Comparison of ENCODE assay signal across 12 cellular contexts in the genomic region with DNA sequence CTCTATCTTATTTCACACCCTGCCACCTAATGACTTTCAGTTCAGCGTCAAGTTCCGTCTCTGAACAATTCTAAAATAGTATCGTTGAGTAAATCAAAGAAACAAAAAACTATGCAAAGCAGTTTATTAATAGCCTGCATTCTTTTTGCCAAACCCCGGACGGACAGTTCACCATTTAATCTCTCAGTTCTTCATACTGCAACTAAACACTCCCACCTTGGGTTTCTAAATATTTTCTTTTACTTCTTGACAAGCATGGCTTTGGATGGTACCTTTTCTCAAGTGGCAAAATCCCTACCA. TPM values are rescaled to one million over a fixed set of nuclear protein-coding genes. Genes with fewer than 3 reads are reported as not detected.
DNase-seq lines count a peak whose midpoint lies in the region; ATAC-seq and TF ChIP-seq lines count a peak whose summit lies in the region.
"Had no signal": no experiment of that assay in that cellular context is flagged by ENCODE, and none has a peak within 500 bp of the region (broad histone marks: within the 10 kb centered on the region; RNA-seq: fewer than 3 reads in every experiment).

No MANE protein-coding gene starts in this region.

- peak overlapping the region; percentile 91 for H3K9ac ChIP-seq in rectal smooth muscle tissue (ENCODE audit: low read length)

- DNase-seq in Caco-2, result no peak
- no peak for DNase-seq in SK-N-DZ (ENCODE audit: low spot score)
- DNase-seq in activated CD4-positive, alpha-beta T cell treated with anti-CD3 and anti-CD28 coated beads for 48 hours, result no peak
- no peak for DNase-seq in NCI-H2227 (lab: John Stamatoyannopoulos, UW; ENCODE audit: unreplicated experiment)
- DNase-seq: HFFc6, left lung, NCI-H187 had no signal

- peaks cover 16% of the 10 kb centered on the region for H3K27me3 Mint-ChIP-seq in Caco-2 (ENCODE audit: insufficient read depth, unreplicated experiment)

- H3K36me3 ChIP-seq in rectal smooth muscle tissue (ENCODE audit: control insufficient read depth, insufficient read depth, low read length) (peaks cover 10% of the 10 kb centered on the region), Caco-2 (ENCODE audit: control insufficient read depth, insufficient read depth, low read length) (no peaks in the 10 kb centered on the region)
- H3K36me3 ChIP-seq: left lung had no signal

- TF ChIP-seq CTCF in Caco-2 (IDR thresholded peaks at IDR 0.05; ENCODE audit: insufficient read depth in 1 of 2, low read depth in 1 of 2, low read length in 1 of 2, severe bottlenecking in 1 of 2, unreplicated experiment in 1 of 2), result no peak

- BruUV-seq in Caco-2 (replicated peaks; lab: Mats Ljungman, UMichigan), result no TSS peak

- intact Hi-C loops in Caco-2 (cut with micrococcal nuclease; ENCODE audit: unreplicated experiment), result no loop called here

- no peak overlapping the region for H3K4me3 Mint-ChIP-seq in Caco-2 (ENCODE audit: unreplicated experiment)
- H3K4me3 Mint-ChIP-seq: HFFc6 had no signal

- H3K4me1 ChIP-seq in rectal smooth muscle tissue (ENCODE audit: control insufficient read depth, insufficient read depth, low read length) (peaks cover 8% of the 10 kb centered on the region), Caco-2 (no peaks in the 10 kb centered on the region)

- H3K36me3 Mint-ChIP-seq in Caco-2 (ENCODE audit: insufficient read depth, unreplicated experiment), result no peaks in the 10 kb centered on the region

- peak; percentile 63 for ATAC-seq in GM18520 (IDR thresholded peaks at IDR 0.05; ENCODE audit: unreplicated experiment)
- ATAC-seq in GM21619 (IDR thresholded peaks at IDR 0.05; ENCODE audit: unreplicated experiment), result peak; percentile 85
- peak; percentile 71 for ATAC-seq in HG03521 (IDR thresholded peaks at IDR 0.05; ENCODE audit: unreplicated experiment)
- ATAC-seq: left lung had no signal

- H3K4me1 Mint-ChIP-seq in Caco-2 (ENCODE audit: low read depth, unreplicated experiment), result peaks cover 9% of the 10 kb centered on the region

- H3K27me3 ChIP-seq in rectal smooth muscle tissue (ENCODE audit: control insufficient read depth, insufficient read depth, low read length), result no peaks in the 10 kb centered on the region
- no peaks in the 10 kb centered on the region for H3K27me3 ChIP-seq in Caco-2 (replicated peaks; ENCODE audit: control insufficient read depth, insufficient read depth, low read length)

- H3K9me3 Mint-ChIP-seq in Caco-2 (ENCODE audit: unreplicated experiment), result no peaks in the 10 kb centered on the region

- POLR2A ChIA-PET in Caco-2 (lab: Charles Lee), result no interaction called here

- peak overlapping the region; percentile 65 for H3K4me3 ChIP-seq in rectal smooth muscle tissue (ENCODE audit: low read length)
- H3K4me3 ChIP-seq in Caco-2 (ENCODE audit: low read depth, low read length), result no peak overlapping the region

- no peaks in the 10 kb centered on the region for H3K9me3 ChIP-seq in Caco-2
- H3K9me3 ChIP-seq: left lung had no signal

- CTCF ChIA-PET in Caco-2 (lab: Charles Lee), result no interaction called here

- no peak overlapping the region for H3K27ac Mint-ChIP-seq in Caco-2 (ENCODE audit: unreplicated experiment)
- H3K27ac Mint-ChIP-seq: HFFc6 had no signal

- peak overlapping the region; percentile 98 for H3K27ac ChIP-seq in rectal smooth muscle tissue (ENCODE audit: low read depth, low read length)
- H3K27ac ChIP-seq: left lung had no signal

RNA-seq across cellular contexts. Expression of a gene that starts 1.2 kb away (rescaled TPM):
- total RNA-seq in Caco-2 (2022), result 0.19 TPM in 1 of 2 replicates, not detected in the other
- polyA plus RNA-seq in SK-N-DZ (2014; cell fraction: cytosol; rRNA removed), result not detected in 2 replicates
- not detected in 2 replicates for polyA plus RNA-seq in SK-N-DZ (2014; cell fraction: nucleus; rRNA removed)
- total RNA-seq: T-helper 1 cell treated with Interleukin-12 subunit alpha and Interleukin-12 subunit beta and Interleukin-4 antibody, amounts not matched to agents 30 ng/mL and 1 ng/mL, for 36 hours had no signal

RNA-seq across cellular contexts. Expression of a gene that starts 32.7 kb away (rescaled TPM):
- total RNA-seq in Caco-2 (2022), result 26.0 and 30.2 TPM in 2 replicates
- polyA plus RNA-seq in SK-N-DZ (2014; cell fraction: cytosol; rRNA removed), result 60.5 and 63.1 TPM in 2 replicates
- polyA plus RNA-seq in SK-N-DZ (2014; cell fraction: nucleus; rRNA removed), result 15.3 and 20.2 TPM in 2 replicates
